7 cellular contexts compared by ENCODE assay signal in the genomic region with DNA sequence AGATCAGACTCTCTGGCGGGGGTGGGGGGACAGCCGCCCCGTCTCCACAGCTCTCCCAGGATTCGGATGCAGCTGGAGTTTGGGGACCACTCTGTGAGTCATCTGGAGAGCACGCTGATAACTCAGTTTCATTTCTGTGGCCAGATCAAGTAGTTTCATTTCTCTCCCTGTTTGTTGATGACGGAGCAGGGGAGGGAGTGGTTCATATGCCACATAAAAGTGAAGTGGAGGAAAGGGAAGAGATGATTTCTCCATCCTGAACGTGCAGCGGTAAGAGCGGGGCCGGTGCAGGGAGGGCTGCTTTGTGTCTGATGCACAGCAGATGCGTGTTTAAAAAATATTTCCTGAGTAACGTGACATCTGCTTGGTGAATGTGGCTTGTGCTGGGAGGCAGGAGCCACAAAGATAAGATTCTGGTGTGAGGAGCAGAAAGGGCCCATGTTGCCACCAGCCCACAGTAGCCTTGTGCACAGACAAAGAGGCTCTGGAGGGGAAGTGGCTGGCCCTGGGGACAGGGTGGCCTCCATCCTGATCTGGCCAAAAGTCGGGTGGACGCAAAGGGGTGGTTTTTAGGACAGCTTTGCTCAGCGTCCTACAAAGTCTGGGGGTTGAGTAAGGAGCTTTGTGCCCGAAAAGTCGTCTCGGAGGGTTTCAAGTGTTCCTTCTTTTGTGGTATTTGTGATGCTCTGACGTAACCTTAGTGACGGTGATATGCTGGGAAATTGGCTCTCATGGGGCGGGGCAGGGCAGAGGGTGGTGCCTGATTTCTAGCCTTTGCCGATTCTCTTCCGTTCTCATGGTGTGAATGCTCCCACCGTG.
DNase-seq lines count a peak whose midpoint lies in the region; ATAC-seq and TF ChIP-seq lines count a peak whose summit lies in the region.

A gene with protein sequence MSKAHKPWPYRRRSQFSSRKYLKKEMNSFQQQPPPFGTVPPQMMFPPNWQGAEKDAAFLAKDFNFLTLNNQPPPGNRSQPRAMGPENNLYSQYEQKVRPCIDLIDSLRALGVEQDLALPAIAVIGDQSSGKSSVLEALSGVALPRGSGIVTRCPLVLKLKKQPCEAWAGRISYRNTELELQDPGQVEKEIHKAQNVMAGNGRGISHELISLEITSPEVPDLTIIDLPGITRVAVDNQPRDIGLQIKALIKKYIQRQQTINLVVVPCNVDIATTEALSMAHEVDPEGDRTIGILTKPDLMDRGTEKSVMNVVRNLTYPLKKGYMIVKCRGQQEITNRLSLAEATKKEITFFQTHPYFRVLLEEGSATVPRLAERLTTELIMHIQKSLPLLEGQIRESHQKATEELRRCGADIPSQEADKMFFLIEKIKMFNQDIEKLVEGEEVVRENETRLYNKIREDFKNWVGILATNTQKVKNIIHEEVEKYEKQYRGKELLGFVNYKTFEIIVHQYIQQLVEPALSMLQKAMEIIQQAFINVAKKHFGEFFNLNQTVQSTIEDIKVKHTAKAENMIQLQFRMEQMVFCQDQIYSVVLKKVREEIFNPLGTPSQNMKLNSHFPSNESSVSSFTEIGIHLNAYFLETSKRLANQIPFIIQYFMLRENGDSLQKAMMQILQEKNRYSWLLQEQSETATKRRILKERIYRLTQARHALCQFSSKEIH (plus strand): TSS at position 242 of the 819 bp plus-strand sequence. CDS start 14,880 bp downstream, outside the sequence.

- H3K27ac Mint-ChIP-seq in activated naive CD8-positive, alpha-beta T cell treated with anti-CD3 and anti-CD28 coated beads, Interleukin-2, amount 50 U/mL, for 24 hours, result peak within 1 kb of the TSS; percentile 94

- ATAC-seq in GM18867 (IDR thresholded peaks at IDR 0.05; ENCODE audit: unreplicated experiment) (peak; percentile 61), HG03064 (IDR thresholded peaks at IDR 0.05; ENCODE audit: low read depth, unreplicated experiment) (peak; percentile 45)
- peak; percentile 87 for ATAC-seq in activated naive CD8-positive, alpha-beta T cell treated with anti-CD3 and anti-CD28 coated beads, Interleukin-2, amount 50 U/mL, for 24 hours

- DNase-seq in SKM-1 treated with dmso at 0.1 percent for 144 hours (lab: John Stamatoyannopoulos, UW; ENCODE audit: unreplicated experiment) (peak; percentile 94), kidney tubule cell (ENCODE audit: low spot score) (peak; percentile 5), erythroblast (lab: John Stamatoyannopoulos, UW) (no peak)
- peak; percentile 67 for DNase-seq in activated naive CD8-positive, alpha-beta T cell treated with anti-CD3 and anti-CD28 coated beads, Interleukin-2, amount 50 U/mL, for 24 hours
- peak; percentile 50 to 70 (median 53) for DNase-seq in stimulated activated CD4-positive, alpha-beta T cell treated with anti-CD3 and anti-CD28 coated beads, TNF-alpha, amount 100 ng/mL, for 24 hours (ENCODE audit: low read depth in 3 of 3)

- peaks cover 6% of the 10 kb centered on the region for H3K36me3 Mint-ChIP-seq in activated naive CD8-positive, alpha-beta T cell treated with anti-CD3 and anti-CD28 coated beads, Interleukin-2, amount 50 U/mL, for 24 hours (ENCODE audit: low read depth)

- peaks cover 54% of the 10 kb centered on the region for H3K4me1 Mint-ChIP-seq in activated naive CD8-positive, alpha-beta T cell treated with anti-CD3 and anti-CD28 coated beads, Interleukin-2, amount 50 U/mL, for 24 hours

- H3K4me3 Mint-ChIP-seq in activated naive CD8-positive, alpha-beta T cell treated with anti-CD3 and anti-CD28 coated beads, Interleukin-2, amount 50 U/mL, for 24 hours, result peak within 1 kb of the TSS; percentile 81

- H3K27me3 Mint-ChIP-seq in activated naive CD8-positive, alpha-beta T cell treated with anti-CD3 and anti-CD28 coated beads, Interleukin-2, amount 50 U/mL, for 24 hours, result no peaks in the 10 kb centered on the region

- no peak for TF ChIP-seq POLR2A in erythroblast (IDR thresholded peaks at IDR 0.05; ENCODE audit: low read length)

- H3K9me3 Mint-ChIP-seq in activated naive CD8-positive, alpha-beta T cell treated with anti-CD3 and anti-CD28 coated beads, Interleukin-2, amount 50 U/mL, for 24 hours, result no peaks in the 10 kb centered on the region

Comparison
In these comparisons a context has a peak if more than half of its experiments do, and no peak if none do; other contexts are left out.
1. DNase-seq: peak in SKM-1 treated with dmso at 0.1 percent for 144 hours (single experiment), activated naive CD8-positive, alpha-beta T cell treated with anti-CD3 and anti-CD28 coated beads, Interleukin-2, amount 50 U/mL, for 24 hours (single experiment), kidney tubule cell (single experiment) and stimulated activated CD4-positive, alpha-beta T cell treated with anti-CD3 and anti-CD28 coated beads, TNF-alpha, amount 100 ng/mL, for 24 hours (3 of 3); none in erythroblast (0 of 2).
2. Peak in every context shown above with its lines, with median percentiles within 50 percentile points of each other: ATAC-seq.